ENCODE assay signal across 16 cellular contexts in genomic region chr12:15299947-15300346, GRCh38. TPM values are rescaled to one million over a fixed set of nuclear protein-coding genes. Genes with fewer than 3 reads are reported as not detected.
DNase-seq lines count a peak whose midpoint lies in the region; ATAC-seq and TF ChIP-seq lines count a peak whose summit lies in the region.
"Had no signal": no experiment of that assay in that cellular context is flagged by ENCODE, and none has a peak within 500 bp of the region (broad histone marks: within the 10 kb centered on the region; RNA-seq: fewer than 3 reads in every experiment).

No MANE protein-coding gene starts in this region.

- no peaks in the 10 kb centered on the region for H3K4me1 Mint-ChIP-seq in stimulated activated effector memory CD8-positive, alpha-beta T cell treated with anti-CD3 and anti-CD28 coated beads, Interleukin-12 subunit alpha, Interleukin-12 subunit beta, amount 100 ng/mL, for 72 hours
- H3K4me1 Mint-ChIP-seq in natural killer cell: no peaks in the 10 kb centered on the region
- H3K4me1 Mint-ChIP-seq: B cell had no signal

- H3K36me3 Mint-ChIP-seq in stimulated activated effector memory CD8-positive, alpha-beta T cell treated with anti-CD3 and anti-CD28 coated beads, Interleukin-12 subunit alpha, Interleukin-12 subunit beta, amount 100 ng/mL, for 72 hours: no peaks in the 10 kb centered on the region
- H3K36me3 Mint-ChIP-seq in natural killer cell: no peaks in the 10 kb centered on the region
- H3K36me3 Mint-ChIP-seq: CD8-positive, alpha-beta T cell had no signal

- H3K27me3 Mint-ChIP-seq in natural killer cell (ENCODE audit: low read depth in 2 of 2): peaks cover 10 to 32% of the 10 kb centered on the region in 2 donors

- no peak overlapping the region for H3K4me3 Mint-ChIP-seq in stimulated activated effector memory CD8-positive, alpha-beta T cell treated with anti-CD3 and anti-CD28 coated beads, Interleukin-12 subunit alpha, Interleukin-12 subunit beta, amount 100 ng/mL, for 72 hours
- no peak overlapping the region for H3K4me3 Mint-ChIP-seq in natural killer cell
- H3K4me3 Mint-ChIP-seq: B cell; CD4-positive, alpha-beta T cell; CD8-positive, alpha-beta T cell had no signal

- CTCF ChIA-PET in HEK293 (lab: Yijun Ruan, JAX): interaction anchor here (0.6 kb wide), 1 partner anchor 24 kb away, joined by 5 read pairs; no protein-coding TSS in a partner anchor

- POLR2A ChIA-PET in HEK293 (lab: Yijun Ruan, JAX): no interaction called here

- H3K4me3 ChIP-seq in HEK293 (ENCODE audit: low read depth, low read length): no peak overlapping the region
- H3K4me3 ChIP-seq in WERI-Rb-1 (ENCODE audit: low read depth, low read length): no peak overlapping the region
- H3K4me3 ChIP-seq: BLaER1 treated with 17β-estradiol and CSF1 and Interleukin-3, amounts not matched to agents 10 nM and 100 nM had no signal

- DNase-seq in stimulated activated effector memory CD8-positive, alpha-beta T cell treated with anti-CD3 and anti-CD28 coated beads, Interleukin-12 subunit alpha, Interleukin-12 subunit beta, amount 100 ng/mL, for 72 hours (ENCODE audit: low spot score in 2 of 2): no peak
- DNase-seq in WERI-Rb-1 (no peak), natural killer cell (no peak)
- DNase-seq: 8988T; AML-193; Caco-2; Calu3; CD4-positive, alpha-beta T cell; CD8-positive, alpha-beta T cell; DMS79 treated with DMSO at 0.1 percent for 48 hours; GF-D8 had no signal

- no peaks in the 10 kb centered on the region for H3K4me1 ChIP-seq in HEK293 (ENCODE audit: control insufficient read depth, insufficient read depth, low read length)
- H3K4me1 ChIP-seq: BLaER1 treated with 17β-estradiol and CSF1 and Interleukin-3, amounts not matched to agents 10 nM and 100 nM; Caco-2 had no signal

- ATAC-seq in stimulated activated effector memory CD8-positive, alpha-beta T cell treated with anti-CD3 and anti-CD28 coated beads, Interleukin-12 subunit alpha, Interleukin-12 subunit beta, amount 100 ng/mL, for 72 hours: peak; percentile 32
- no peak for ATAC-seq in HG02870 (IDR thresholded peaks at IDR 0.05; ENCODE audit: unreplicated experiment)
- no peak for ATAC-seq in natural killer cell
- ATAC-seq: CD8-positive, alpha-beta T cell had no signal

- H3K27ac ChIP-seq in HEK293 (ENCODE audit: extremely low read depth, low read depth, low read length) (no peak overlapping the region), WERI-Rb-1 (no peak overlapping the region)
- H3K27ac ChIP-seq: BLaER1 treated with 17β-estradiol and CSF1 and Interleukin-3, amounts not matched to agents 10 nM and 100 nM; C4-2B had no signal

- H3K9me3 ChIP-seq in HEK293 (ENCODE audit: control insufficient read depth, insufficient read depth, low read depth, low read length) (no peaks in the 10 kb centered on the region), WERI-Rb-1 (ENCODE audit: severe bottlenecking) (peaks cover 3% of the 10 kb centered on the region)
- H3K9me3 ChIP-seq: Caco-2 had no signal

- no peak overlapping the region for H3K27ac Mint-ChIP-seq in stimulated activated effector memory CD8-positive, alpha-beta T cell treated with anti-CD3 and anti-CD28 coated beads, Interleukin-12 subunit alpha, Interleukin-12 subunit beta, amount 100 ng/mL, for 72 hours
- H3K27ac Mint-ChIP-seq in natural killer cell: no peak overlapping the region
- H3K27ac Mint-ChIP-seq: B cell; CD4-positive, alpha-beta T cell; CD8-positive, alpha-beta T cell had no signal

- no peaks in the 10 kb centered on the region for H3K27me3 ChIP-seq in WERI-Rb-1 (ENCODE audit: insufficient read depth, low read depth, severe bottlenecking)
- H3K27me3 ChIP-seq: BLaER1 treated with 17β-estradiol and CSF1 and Interleukin-3, amounts not matched to agents 10 nM and 100 nM had no signal

- peaks cover 8% of the 10 kb centered on the region for H3K9me3 Mint-ChIP-seq in stimulated activated effector memory CD8-positive, alpha-beta T cell treated with anti-CD3 and anti-CD28 coated beads, Interleukin-12 subunit alpha, Interleukin-12 subunit beta, amount 100 ng/mL, for 72 hours
- H3K9me3 Mint-ChIP-seq in natural killer cell: peaks cover 3 to 4% of the 10 kb centered on the region in 2 donors

- TF ChIP-seq CTCF in HEK293 (tag by site-specific recombination; IDR thresholded peaks at IDR 0.05): no peak
- TF ChIP-seq CTCF in WERI-Rb-1 (IDR thresholded peaks at IDR 0.05; ENCODE audit: low read depth, low read length): no peak
- no peak for TF ChIP-seq CTCF in natural killer cell (IDR thresholded peaks at IDR 0.05)

- intact Hi-C loops in natural killer cell (cut with micrococcal nuclease): no loop called here

- no peaks in the 10 kb centered on the region for H3K36me3 ChIP-seq in HEK293 (ENCODE audit: control insufficient read depth in 2 of 2, insufficient read depth in 1 of 2, low read length in 2 of 2)
- H3K36me3 ChIP-seq in WERI-Rb-1: no peaks in the 10 kb centered on the region
- H3K36me3 ChIP-seq: BLaER1 treated with 17β-estradiol and CSF1 and Interleukin-3, amounts not matched to agents 10 nM and 100 nM had no signal

TF ChIP-seq in HEK293, 187 proteins besides CTCF, POLR2A, EP300 and RAD21:
- TF ChIP-seq ZFP41 (tag by site-specific recombination; IDR thresholded peaks at IDR 0.05; ENCODE audit: borderline replicate concordance): no peak
- TF ChIP-seq, protein P1, sequence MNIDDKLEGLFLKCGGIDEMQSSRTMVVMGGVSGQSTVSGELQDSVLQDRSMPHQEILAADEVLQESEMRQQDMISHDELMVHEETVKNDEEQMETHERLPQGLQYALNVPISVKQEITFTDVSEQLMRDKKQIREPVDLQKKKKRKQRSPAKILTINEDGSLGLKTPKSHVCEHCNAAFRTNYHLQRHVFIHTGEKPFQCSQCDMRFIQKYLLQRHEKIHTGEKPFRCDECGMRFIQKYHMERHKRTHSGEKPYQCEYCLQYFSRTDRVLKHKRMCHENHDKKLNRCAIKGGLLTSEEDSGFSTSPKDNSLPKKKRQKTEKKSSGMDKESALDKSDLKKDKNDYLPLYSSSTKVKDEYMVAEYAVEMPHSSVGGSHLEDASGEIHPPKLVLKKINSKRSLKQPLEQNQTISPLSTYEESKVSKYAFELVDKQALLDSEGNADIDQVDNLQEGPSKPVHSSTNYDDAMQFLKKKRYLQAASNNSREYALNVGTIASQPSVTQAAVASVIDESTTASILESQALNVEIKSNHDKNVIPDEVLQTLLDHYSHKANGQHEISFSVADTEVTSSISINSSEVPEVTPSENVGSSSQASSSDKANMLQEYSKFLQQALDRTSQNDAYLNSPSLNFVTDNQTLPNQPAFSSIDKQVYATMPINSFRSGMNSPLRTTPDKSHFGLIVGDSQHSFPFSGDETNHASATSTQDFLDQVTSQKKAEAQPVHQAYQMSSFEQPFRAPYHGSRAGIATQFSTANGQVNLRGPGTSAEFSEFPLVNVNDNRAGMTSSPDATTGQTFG (tag by site-specific recombination; IDR thresholded peaks at IDR 0.05; ENCODE audit: borderline replicate concordance): no peak
- TF ChIP-seq ZNF146 (tag by site-specific recombination; IDR thresholded peaks at IDR 0.05): no peak
- TF ChIP-seq ZNF585B (tag by site-specific recombination; IDR thresholded peaks at IDR 0.05): peak; percentile 91
- TF ChIP-seq, protein P2, sequence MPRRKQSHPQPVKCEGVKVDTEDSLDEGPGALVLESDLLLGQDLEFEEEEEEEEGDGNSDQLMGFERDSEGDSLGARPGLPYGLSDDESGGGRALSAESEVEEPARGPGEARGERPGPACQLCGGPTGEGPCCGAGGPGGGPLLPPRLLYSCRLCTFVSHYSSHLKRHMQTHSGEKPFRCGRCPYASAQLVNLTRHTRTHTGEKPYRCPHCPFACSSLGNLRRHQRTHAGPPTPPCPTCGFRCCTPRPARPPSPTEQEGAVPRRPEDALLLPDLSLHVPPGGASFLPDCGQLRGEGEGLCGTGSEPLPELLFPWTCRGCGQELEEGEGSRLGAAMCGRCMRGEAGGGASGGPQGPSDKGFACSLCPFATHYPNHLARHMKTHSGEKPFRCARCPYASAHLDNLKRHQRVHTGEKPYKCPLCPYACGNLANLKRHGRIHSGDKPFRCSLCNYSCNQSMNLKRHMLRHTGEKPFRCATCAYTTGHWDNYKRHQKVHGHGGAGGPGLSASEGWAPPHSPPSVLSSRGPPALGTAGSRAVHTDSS (tag by site-specific recombination; IDR thresholded peaks at IDR 0.05): no peak
- TF ChIP-seq ZNF133 (tag by site-specific recombination; IDR thresholded peaks at IDR 0.05): no peak

RNA-seq across cellular contexts. Expression of gene PTPRO, which starts 22.4 kb away (rescaled TPM):
- 1 to 10 TPM in 1 of 3 donors, under 1 TPM in 2; 0.29 to 1.2 (median 0.53) TPM for total RNA-seq in natural killer cell
- total RNA-seq: Caco-2, Calu3 had no signal
